Comparison of ENCODE assay signal across 1 cellular context in the genomic region with DNA sequence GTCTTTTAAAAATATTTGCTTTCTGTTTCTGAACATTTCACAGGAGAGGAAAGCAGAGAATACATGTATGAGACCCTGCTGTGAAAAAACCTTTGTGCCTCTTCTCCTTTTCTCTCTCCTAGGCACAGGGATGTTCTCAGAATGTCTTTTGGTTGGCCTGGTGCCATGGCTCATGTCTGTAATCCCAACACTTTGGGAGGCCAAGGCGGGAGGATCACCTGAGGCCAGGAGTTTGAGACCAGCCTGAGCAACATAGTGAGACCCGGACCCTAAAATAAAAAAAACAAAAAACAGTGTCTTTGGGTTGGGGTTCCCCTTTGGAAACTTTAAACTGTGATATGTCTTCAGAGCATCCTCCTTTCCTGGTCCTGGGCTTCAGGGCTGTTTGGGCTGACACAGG.
TF ChIP-seq lines count a peak whose summit lies in the region.

No MANE protein-coding gene starts in this region.

TF ChIP-seq in endothelial cell of umbilical vein, 7 proteins besides CTCF, POLR2A, EP300 and RAD21:
- TF ChIP-seq MYC (IDR thresholded peaks at IDR 0.05; ENCODE audit: low read depth, low read length) (no peak), POLR2AphosphoS5 (IDR thresholded peaks at IDR 0.05; ENCODE audit: insufficient read depth, low read depth, low read length) (no peak), GATA2 (IDR thresholded peaks at IDR 0.05; ENCODE audit: insufficient read depth, insufficient read length, low read depth, low read length) (no peak), MAX (IDR thresholded peaks at IDR 0.05; ENCODE audit: insufficient read depth, insufficient read length) (no peak), FOS (IDR thresholded peaks at IDR 0.05; ENCODE audit: borderline replicate concordance, insufficient read depth, low read length) (no peak), EZH2 (IDR thresholded peaks at IDR 0.05; ENCODE audit: borderline replicate concordance, low read depth, low read length, severe bottlenecking) (no peak), JUN (IDR thresholded peaks at IDR 0.05; ENCODE audit: borderline replicate concordance, insufficient read depth, insufficient read length, low read depth) (no peak)
